In genomic region chr16:74296465-74297295, GRCh38 we compare ENCODE assay signal across 8 cellular contexts. TPM values are rescaled to one million over a fixed set of nuclear protein-coding genes. Genes with fewer than 3 reads are reported as not detected.
A peak's percentile ranks its signal among the peaks of the same experiment; 100 is the strongest.
DNase-seq lines count a peak whose midpoint lies in the region; ATAC-seq and TF ChIP-seq lines count a peak whose summit lies in the region.

PSMD7 (plus strand) TSS chr16:74296814; CDS start chr16:74296915, 101 bp downstream.

- H3K9me3 ChIP-seq in CD8-positive, alpha-beta memory T cell (ENCODE audit: low read length): no peaks in the 10 kb centered on the region
- H3K9me3 ChIP-seq in lung (ENCODE audit: control insufficient read depth in 2 of 2, insufficient read depth in 1 of 2, low read length in 1 of 2): peaks cover under 1 to 2% of the 10 kb centered on the region in 2 donors

- peak; percentile 83 to 91 (median 88) for DNase-seq in CD8-positive, alpha-beta memory T cell
- peak; percentile 91 for DNase-seq in HPDE6-E6E7 (ENCODE audit: extremely low spot score)
- peak; percentile 16 for DNase-seq in NK-92 (lab: John Stamatoyannopoulos, UW; ENCODE audit: unreplicated experiment)
- DNase-seq in activated CD8-positive, alpha-beta memory T cell treated with anti-CD3 and anti-CD28 coated beads for 24 hours: peak; percentile 95
- peak; percentile 79 for DNase-seq in effector CD8-positive, alpha-beta T cell (lab: John Stamatoyannopoulos, UW)
- DNase-seq in lung (ENCODE audit: low spot score): peak; percentile 93
- DNase-seq in stimulated activated CD4-positive, alpha-beta T cell treated with anti-CD3 and anti-CD28 coated beads, TNF-alpha, amount 100 ng/mL, for 24 hours (ENCODE audit: low read depth in 3 of 3): peak; percentile 80 to 87 (median 82)

- H3K4me3 ChIP-seq in CD8-positive, alpha-beta memory T cell (ENCODE audit: low read length): peak within 1 kb of the TSS; percentile 88
- peak within 1 kb of the TSS; percentile 76 for H3K4me3 ChIP-seq in lung

- H3K27me3 ChIP-seq in CD8-positive, alpha-beta memory T cell (ENCODE audit: insufficient read depth, low read length, poor library complexity, severe bottlenecking): no peaks in the 10 kb centered on the region
- no peaks in the 10 kb centered on the region for H3K27me3 ChIP-seq in lung (ENCODE audit: control insufficient read depth, insufficient read depth)

- peaks cover 33% of the 10 kb centered on the region for H3K4me1 ChIP-seq in CD8-positive, alpha-beta memory T cell (ENCODE audit: insufficient read depth, low read length)
- H3K4me1 ChIP-seq in lung (ENCODE audit: control insufficient read depth in 2 of 2, insufficient read depth in 2 of 2, low read length in 2 of 2): peaks cover 2 to 15% of the 10 kb centered on the region in 2 donors

- ATAC-seq in GM19467 (IDR thresholded peaks at IDR 0.05; ENCODE audit: unreplicated experiment) (peak; percentile 94), lung (ENCODE audit: insufficient read depth, low FRiP score) (peak; percentile 97)

- H3K27me3 Mint-ChIP-seq in CD8-positive, alpha-beta memory T cell: no peaks in the 10 kb centered on the region

- H3K4me3 Mint-ChIP-seq in CD8-positive, alpha-beta memory T cell: peak within 1 kb of the TSS; percentile 88 to 99 (median 93)

- peak within 1 kb of the TSS; percentile 92 for H3K27ac ChIP-seq in CD8-positive, alpha-beta memory T cell (ENCODE audit: low read depth, low read length)
- peak within 1 kb of the TSS; percentile 95 to 97 for H3K27ac ChIP-seq in lung (ENCODE audit: low read depth in 1 of 2, low read length in 1 of 2)

- peaks cover 27 to 54% (median 43%) of the 10 kb centered on the region in 3 donors for H3K4me1 Mint-ChIP-seq in CD8-positive, alpha-beta memory T cell

- WGBS in lung, 2 donors: 0% methylated on average over 70 to 71 of the region's 71 CpGs

- no peak for TF ChIP-seq CTCF in lung (IDR thresholded peaks at IDR 0.05; ENCODE audit: control extremely low read depth, extremely low read depth)

- H3K36me3 Mint-ChIP-seq in CD8-positive, alpha-beta memory T cell: peaks cover 4 to 47% (median 5%) of the 10 kb centered on the region in 3 donors

- POLR2A ChIA-PET in CD8-positive, alpha-beta memory T cell (lab: Charles Lee): interaction anchor here (0.6 to 0.7 kb wide), 2 partner anchors 311 to 402 kb away, joined by 3 to 5 read pairs; partner anchors contain the start of gene GLG1

- H3K9me3 Mint-ChIP-seq in CD8-positive, alpha-beta memory T cell: no peaks in the 10 kb centered on the region

- peak within 1 kb of the TSS; percentile 90 to 99 (median 98) for H3K27ac Mint-ChIP-seq in CD8-positive, alpha-beta memory T cell

- peaks cover 34% of the 10 kb centered on the region for H3K36me3 ChIP-seq in CD8-positive, alpha-beta memory T cell (ENCODE audit: insufficient read depth, low read length)
- H3K36me3 ChIP-seq in lung (ENCODE audit: control insufficient read depth in 2 of 2, insufficient read depth in 2 of 2, low read length in 2 of 2): peaks cover 5 to 18% of the 10 kb centered on the region in 2 donors

- CTCF ChIA-PET in CD8-positive, alpha-beta memory T cell (lab: Charles Lee): interaction anchor here (1.4 to 1.6 kb wide), 3 partner anchors 10 to 20 kb away, joined by 3 to 5 read pairs (median 4); no protein-coding TSS in a partner anchor

RNA-seq across cellular contexts. Expression of gene PSMD7, which starts in this region (rescaled TPM):
- total RNA-seq in CD8-positive, alpha-beta memory T cell: 100 to 1,000 TPM; 126 to 136 TPM
- polyA plus RNA-seq in CD8-positive, alpha-beta memory T cell: 120 TPM
- 10 to 100 TPM; 30.7 to 70.6 TPM for total RNA-seq in lung
- polyA plus RNA-seq in lung: 100 to 1,000 TPM in 1 of 2 donors, 10 to 100 TPM in 1; 46.7 to 118 TPM

Comparison
In these comparisons a context has a peak if more than half of its experiments do, and no peak if none do; other contexts are left out.
1. Peak in every context shown above with its lines: DNase-seq, ATAC-seq, H3K4me3 ChIP-seq and H3K27ac ChIP-seq.
2. DNase-seq: peak in every context shown above with its lines; median percentile 95 in activated CD8-positive, alpha-beta memory T cell treated with anti-CD3 and anti-CD28 coated beads for 24 hours; 93 in lung; 91 in HPDE6-E6E7; 88 in CD8-positive, alpha-beta memory T cell; 82 in stimulated activated CD4-positive, alpha-beta T cell treated with anti-CD3 and anti-CD28 coated beads, TNF-alpha, amount 100 ng/mL, for 24 hours; 79 in effector CD8-positive, alpha-beta T cell; 16 in NK-92.